ENCODE assay signal across 1 cellular context in the genomic region with DNA sequence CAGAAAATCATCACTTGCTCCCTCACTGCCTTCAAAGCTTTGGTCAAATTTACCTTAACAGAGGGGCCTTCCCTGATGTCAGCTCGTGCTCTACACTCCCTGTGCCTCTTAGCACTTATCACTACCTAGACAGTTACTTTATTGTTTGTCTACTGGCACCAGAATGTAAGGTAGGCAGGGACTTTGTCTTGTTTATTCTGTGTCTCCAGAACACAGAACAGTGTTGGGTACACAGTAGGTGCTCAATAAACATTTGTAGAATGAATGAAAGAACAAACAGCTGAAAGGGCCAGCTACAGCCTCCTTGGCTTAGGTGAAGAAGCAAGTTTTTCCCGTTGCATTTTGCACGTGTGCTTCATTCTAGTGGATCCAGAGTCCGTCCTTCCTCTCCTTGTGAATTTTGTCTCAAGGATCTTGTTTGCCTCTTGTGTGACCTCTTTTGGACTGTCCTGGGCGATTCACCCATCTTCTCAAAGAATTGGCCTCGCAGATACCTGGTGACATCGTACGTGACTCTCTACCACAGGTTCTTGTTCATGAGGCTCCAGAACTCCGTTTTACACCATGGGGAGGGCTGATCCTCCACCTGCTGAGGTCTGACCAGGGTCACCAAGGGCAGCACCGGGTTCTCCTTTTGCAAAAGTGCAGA.
A peak's percentile ranks its signal among the peaks of the same experiment; 100 is the strongest.
TF ChIP-seq lines count a peak whose summit lies in the region.

No MANE protein-coding gene starts in this region.

TF ChIP-seq in HepG2, 621 proteins besides CTCF, POLR2A, EP300 and RAD21 (continued from another document and continues in another):
- TF ChIP-seq ZBTB43 (CRISPR knock-in tag; conservative IDR thresholded peaks at IDR 0.05), result peak; percentile 90
- TF ChIP-seq ZNF326 (CRISPR knock-in tag; IDR thresholded peaks at IDR 0.05; ENCODE audit: borderline replicate concordance), result no peak
- TF ChIP-seq, protein P1, sequence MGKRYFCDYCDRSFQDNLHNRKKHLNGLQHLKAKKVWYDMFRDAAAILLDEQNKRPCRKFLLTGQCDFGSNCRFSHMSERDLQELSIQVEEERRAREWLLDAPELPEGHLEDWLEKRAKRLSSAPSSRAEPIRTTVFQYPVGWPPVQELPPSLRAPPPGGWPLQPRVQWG (CRISPR knock-in tag; IDR thresholded peaks at IDR 0.05; ENCODE audit: borderline replicate concordance, low read depth), result no peak
- TF ChIP-seq HES4 (CRISPR knock-in tag; IDR thresholded peaks at IDR 0.05; ENCODE audit: borderline replicate concordance), result no peak
- TF ChIP-seq TP53 (CRISPR knock-in tag; conservative IDR thresholded peaks at IDR 0.05), result no peak
- no peak for TF ChIP-seq ZNF816 (CRISPR knock-in tag; IDR thresholded peaks at IDR 0.05; ENCODE audit: borderline replicate concordance)
- TF ChIP-seq SP2 (CRISPR knock-in tag; IDR thresholded peaks at IDR 0.05), result no peak
- no peak for TF ChIP-seq ZBTB8A (CRISPR knock-in tag; IDR thresholded peaks at IDR 0.05; ENCODE audit: borderline replicate concordance, low read depth)
- no peak for TF ChIP-seq ZNF253 (CRISPR knock-in tag; IDR thresholded peaks at IDR 0.05; ENCODE audit: borderline replicate concordance)
- TF ChIP-seq HOXA5 (CRISPR knock-in tag; IDR thresholded peaks at IDR 0.05), result no peak
- TF ChIP-seq KLF12 (CRISPR knock-in tag; IDR thresholded peaks at IDR 0.05; ENCODE audit: borderline replicate concordance), result no peak
- peak; percentile 42 for TF ChIP-seq ZEB1 (IDR thresholded peaks at IDR 0.05; ENCODE audit: insufficient replicate concordance, low read depth)
- no peak for TF ChIP-seq NFE2L2 (IDR thresholded peaks at IDR 0.05; ENCODE audit: low read length)
- peak; percentile 67 for TF ChIP-seq ZNF121 (CRISPR knock-in tag; IDR thresholded peaks at IDR 0.05)
- no peak for TF ChIP-seq PHF20 (CRISPR knock-in tag; IDR thresholded peaks at IDR 0.05)
- TF ChIP-seq ZNF619 (CRISPR knock-in tag; IDR thresholded peaks at IDR 0.05), result no peak
- TF ChIP-seq BRCA1 (CRISPR knock-in tag; IDR thresholded peaks at IDR 0.05), result peak; percentile 82; the same call in 1 of the 2 replicates
- no peak for TF ChIP-seq CEBPB (IDR thresholded peaks at IDR 0.05; ENCODE audit: borderline replicate concordance, low read depth, low read length)
- TF ChIP-seq ZNF891 (CRISPR knock-in tag; IDR thresholded peaks at IDR 0.05), result no peak
- no peak for TF ChIP-seq MATR3 (CRISPR knock-in tag; IDR thresholded peaks at IDR 0.05)
- TF ChIP-seq, protein P2, sequence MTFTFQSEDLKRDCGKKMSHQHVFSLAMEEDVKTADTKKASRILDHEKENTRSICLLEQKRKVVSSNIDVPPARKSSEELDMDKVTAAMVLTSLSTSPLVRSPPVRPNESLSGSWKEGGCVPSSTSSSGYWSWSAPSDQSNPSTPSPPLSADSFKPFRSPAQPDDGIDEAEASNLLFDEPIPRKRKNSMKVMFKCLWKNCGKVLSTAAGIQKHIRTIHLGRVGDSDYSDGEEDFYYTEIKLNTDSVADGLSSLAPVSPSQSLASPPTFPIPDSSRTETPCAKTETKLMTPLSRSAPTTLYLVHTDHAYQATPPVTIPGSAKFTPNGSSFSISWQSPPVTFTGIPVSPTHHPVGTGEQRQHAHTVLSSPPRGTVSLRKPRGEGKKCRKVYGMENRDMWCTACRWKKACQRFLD (CRISPR knock-in tag; IDR thresholded peaks at IDR 0.05; ENCODE audit: borderline replicate concordance), result peak; percentile 66; the same call in 1 of the 2 replicates
- no peak for TF ChIP-seq REXO4 (CRISPR knock-in tag; IDR thresholded peaks at IDR 0.05; ENCODE audit: borderline replicate concordance)
- no peak for TF ChIP-seq ATF7 (IDR thresholded peaks at IDR 0.05)
- no peak for TF ChIP-seq ATF7 (CRISPR knock-in tag; IDR thresholded peaks at IDR 0.05)
- TF ChIP-seq NFIC (IDR thresholded peaks at IDR 0.05; ENCODE audit: low read length), result peak; percentile 79
- TF ChIP-seq EZH2 (conservative IDR thresholded peaks at IDR 0.05; ENCODE audit: low read depth, low read length), result no peak
- no peak for TF ChIP-seq FUBP1 (CRISPR knock-in tag; IDR thresholded peaks at IDR 0.05; ENCODE audit: borderline replicate concordance)
- no peak for TF ChIP-seq RFXAP (CRISPR knock-in tag; IDR thresholded peaks at IDR 0.05; ENCODE audit: borderline replicate concordance)
- no peak for TF ChIP-seq ZFAT (CRISPR knock-in tag; conservative IDR thresholded peaks at IDR 0.05)
- TF ChIP-seq SAFB2 (CRISPR knock-in tag; IDR thresholded peaks at IDR 0.05; ENCODE audit: borderline replicate concordance, low read depth), result no peak; the same call in 1 of the 2 replicates
- peak; percentile 74; the same call in 1 of the 2 replicates for TF ChIP-seq FOXK1 (CRISPR knock-in tag; IDR thresholded peaks at IDR 0.05; ENCODE audit: borderline replicate concordance, low read depth)
- peak; percentile 87 for TF ChIP-seq TBX3 (IDR thresholded peaks at IDR 0.05; ENCODE audit: borderline replicate concordance)
- TF ChIP-seq SRSF4 (IDR thresholded peaks at IDR 0.05; ENCODE audit: low read depth, low read length, poor library complexity, severe bottlenecking), result no peak
- TF ChIP-seq GRHL1 (CRISPR knock-in tag; conservative IDR thresholded peaks at IDR 0.05), result no peak
- no peak for TF ChIP-seq XRCC5 (optimal IDR thresholded peaks at IDR 0.05; ENCODE audit: low read length)
- TF ChIP-seq, protein P3, sequence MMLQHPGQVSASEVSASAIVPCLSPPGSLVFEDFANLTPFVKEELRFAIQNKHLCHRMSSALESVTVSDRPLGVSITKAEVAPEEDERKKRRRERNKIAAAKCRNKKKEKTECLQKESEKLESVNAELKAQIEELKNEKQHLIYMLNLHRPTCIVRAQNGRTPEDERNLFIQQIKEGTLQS (CRISPR knock-in tag; IDR thresholded peaks at IDR 0.05), result no peak
- no peak for TF ChIP-seq ZNF549 (CRISPR knock-in tag; IDR thresholded peaks at IDR 0.05)
- peak; percentile 36 for TF ChIP-seq MED8 (CRISPR knock-in tag; IDR thresholded peaks at IDR 0.05; ENCODE audit: insufficient replicate concordance)
- peak; percentile 47; the same call in 1 of the 2 replicates for TF ChIP-seq ZNF136 (CRISPR knock-in tag; IDR thresholded peaks at IDR 0.05; ENCODE audit: low read depth)
- no peak for TF ChIP-seq ZNF274 (CRISPR knock-in tag; IDR thresholded peaks at IDR 0.05)
- no peak for TF ChIP-seq SMC3 (IDR thresholded peaks at IDR 0.05; ENCODE audit: low read length)
- TF ChIP-seq, protein P4, sequence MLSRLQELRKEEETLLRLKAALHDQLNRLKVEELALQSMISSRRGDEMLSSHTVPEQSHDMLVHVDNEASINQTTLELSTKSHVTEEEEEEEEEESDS (CRISPR knock-in tag; IDR thresholded peaks at IDR 0.05; ENCODE audit: borderline replicate concordance), result no peak; the same call in 1 of the 2 replicates
- TF ChIP-seq, protein P5, sequence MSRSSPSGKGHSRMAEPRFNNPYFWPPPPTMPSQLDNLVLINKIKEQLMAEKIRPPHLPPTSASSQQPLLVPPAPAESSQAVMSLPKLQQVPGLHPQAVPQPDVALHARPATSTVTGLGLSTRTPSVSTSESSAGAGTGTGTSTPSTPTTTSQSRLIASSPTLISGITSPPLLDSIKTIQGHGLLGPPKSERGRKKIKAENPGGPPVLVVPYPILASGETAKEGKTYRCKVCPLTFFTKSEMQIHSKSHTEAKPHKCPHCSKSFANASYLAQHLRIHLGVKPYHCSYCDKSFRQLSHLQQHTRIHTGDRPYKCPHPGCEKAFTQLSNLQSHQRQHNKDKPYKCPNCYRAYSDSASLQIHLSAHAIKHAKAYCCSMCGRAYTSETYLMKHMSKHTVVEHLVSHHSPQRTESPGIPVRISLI (CRISPR knock-in tag; IDR thresholded peaks at IDR 0.05; ENCODE audit: borderline replicate concordance), result peak; percentile 63; the same call in 1 of the 2 replicates
- TF ChIP-seq NPAS2 (CRISPR knock-in tag; IDR thresholded peaks at IDR 0.05; ENCODE audit: borderline replicate concordance), result no peak
- TF ChIP-seq ZNF180 (CRISPR knock-in tag; IDR thresholded peaks at IDR 0.05; ENCODE audit: borderline replicate concordance, low read depth), result no peak
- TF ChIP-seq, protein P6, sequence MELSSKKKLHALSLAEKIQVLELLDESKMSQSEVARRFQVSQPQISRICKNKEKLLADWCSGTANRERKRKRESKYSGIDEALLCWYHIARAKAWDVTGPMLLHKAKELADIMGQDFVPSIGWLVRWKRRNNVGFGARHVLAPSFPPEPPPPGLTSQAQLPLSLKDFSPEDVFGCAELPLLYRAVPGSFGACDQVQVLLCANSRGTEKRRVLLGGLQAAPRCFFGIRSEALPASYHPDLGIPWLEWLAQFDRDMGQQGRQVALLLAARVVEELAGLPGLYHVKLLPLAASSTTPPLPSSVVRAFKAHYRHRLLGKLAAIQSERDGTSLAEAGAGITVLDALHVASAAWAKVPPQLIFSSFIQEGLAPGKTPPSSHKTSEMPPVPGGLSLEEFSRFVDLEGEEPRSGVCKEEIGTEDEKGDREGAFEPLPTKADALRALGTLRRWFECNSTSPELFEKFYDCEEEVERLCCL (CRISPR knock-in tag; IDR thresholded peaks at IDR 0.05; ENCODE audit: borderline replicate concordance), result no peak
- peak; percentile 88 for TF ChIP-seq NCOA2 (CRISPR knock-in tag; IDR thresholded peaks at IDR 0.05)
- TF ChIP-seq, protein P7, sequence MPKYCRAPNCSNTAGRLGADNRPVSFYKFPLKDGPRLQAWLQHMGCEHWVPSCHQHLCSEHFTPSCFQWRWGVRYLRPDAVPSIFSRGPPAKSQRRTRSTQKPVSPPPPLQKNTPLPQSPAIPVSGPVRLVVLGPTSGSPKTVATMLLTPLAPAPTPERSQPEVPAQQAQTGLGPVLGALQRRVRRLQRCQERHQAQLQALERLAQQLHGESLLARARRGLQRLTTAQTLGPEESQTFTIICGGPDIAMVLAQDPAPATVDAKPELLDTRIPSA (CRISPR knock-in tag; IDR thresholded peaks at IDR 0.05; ENCODE audit: borderline replicate concordance), result no peak
- no peak for TF ChIP-seq ZNF547 (CRISPR knock-in tag; IDR thresholded peaks at IDR 0.05)
- no peak for TF ChIP-seq GABPA (IDR thresholded peaks at IDR 0.05; ENCODE audit: low read depth, low read length)
- no peak for TF ChIP-seq GABPA (CRISPR knock-in tag; IDR thresholded peaks at IDR 0.05; ENCODE audit: low read depth)
- no peak for TF ChIP-seq ZNF101 (CRISPR knock-in tag; IDR thresholded peaks at IDR 0.05; ENCODE audit: borderline replicate concordance, low read depth)
- TF ChIP-seq PTBP1 (IDR thresholded peaks at IDR 0.05; ENCODE audit: low read depth, low read length, poor library complexity, severe bottlenecking), result no peak
- TF ChIP-seq ZC3H4 (CRISPR knock-in tag; IDR thresholded peaks at IDR 0.05; ENCODE audit: borderline replicate concordance), result no peak
- TF ChIP-seq HBP1 (CRISPR knock-in tag; IDR thresholded peaks at IDR 0.05; ENCODE audit: low read depth), result 0 out of 2 replicates have a peak, but pooled peaks have one; percentile 22
- no peak for TF ChIP-seq ZNF883 (CRISPR knock-in tag; IDR thresholded peaks at IDR 0.05; ENCODE audit: not compliant biosample characterization)
- TF ChIP-seq YY1 (IDR thresholded peaks at IDR 0.05; ENCODE audit: insufficient read depth, insufficient replicate concordance, low read depth, low read length), result no peak
- no peak for TF ChIP-seq ZNF878 (CRISPR knock-in tag; IDR thresholded peaks at IDR 0.05)
